Comparison of ENCODE assay signal across 1 cellular context in genomic region chr6:40998661-40999060, GRCh38.
TF ChIP-seq lines count a peak whose summit lies in the region.

No MANE protein-coding gene starts in this region.

TF ChIP-seq in A549, 52 proteins besides CTCF, POLR2A, EP300 and RAD21 (continued from another document):
- TF ChIP-seq HES2 (IDR thresholded peaks at IDR 0.05) (no peak), MAZ (IDR thresholded peaks at IDR 0.05; ENCODE audit: borderline replicate concordance, low read depth, low read length) (no peak), CEBPB (IDR thresholded peaks at IDR 0.05) (no peak), HEYL (CRISPR knock-in tag; IDR thresholded peaks at IDR 0.05) (no peak), CHD2 (IDR thresholded peaks at IDR 0.05; ENCODE audit: low read length, partially characterized antibody) (no peak), MYC (IDR thresholded peaks at IDR 0.05; ENCODE audit: borderline replicate concordance, low read length) (no peak)
